ENCODE assay signal across 9 cellular contexts in the genomic region with DNA sequence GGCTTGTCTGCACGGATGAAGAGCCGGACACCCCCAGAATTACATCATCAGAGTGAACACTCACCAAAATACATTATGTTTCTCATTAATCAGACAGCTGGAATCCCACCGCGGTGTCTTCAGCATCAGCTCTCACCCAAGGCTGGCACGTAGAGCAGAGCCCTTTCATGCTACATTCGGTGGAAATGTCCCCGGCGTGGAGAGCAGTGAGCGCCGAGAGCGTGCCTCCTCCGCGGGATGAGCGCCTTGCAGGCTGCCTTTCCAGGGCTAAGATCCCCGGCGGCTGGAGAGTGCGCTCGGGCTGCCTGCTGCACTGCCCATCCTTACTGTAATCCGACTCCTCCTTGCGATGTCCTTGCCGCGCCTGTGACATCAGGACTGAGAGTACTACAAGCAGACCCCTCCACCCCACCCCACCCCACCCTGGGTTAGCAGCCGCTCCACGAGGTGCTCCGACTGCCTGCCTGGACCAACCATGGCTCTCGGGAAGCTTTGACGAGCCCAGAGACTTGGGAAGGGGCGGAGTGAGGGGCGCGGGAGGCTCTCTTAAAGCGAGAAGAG. TPM values are rescaled to one million over a fixed set of nuclear protein-coding genes. Genes with fewer than 3 reads are reported as not detected.
A peak's percentile ranks its signal among the peaks of the same experiment; 100 is the strongest.
DNase-seq lines count a peak whose midpoint lies in the region; ATAC-seq, FAIRE-seq and TF ChIP-seq lines count a peak whose summit lies in the region.
"Had no signal": no experiment of that assay in that cellular context is flagged by ENCODE, and none has a peak within 500 bp of the region (broad histone marks: within the 10 kb centered on the region; RNA-seq: fewer than 3 reads in every experiment).

A gene with protein sequence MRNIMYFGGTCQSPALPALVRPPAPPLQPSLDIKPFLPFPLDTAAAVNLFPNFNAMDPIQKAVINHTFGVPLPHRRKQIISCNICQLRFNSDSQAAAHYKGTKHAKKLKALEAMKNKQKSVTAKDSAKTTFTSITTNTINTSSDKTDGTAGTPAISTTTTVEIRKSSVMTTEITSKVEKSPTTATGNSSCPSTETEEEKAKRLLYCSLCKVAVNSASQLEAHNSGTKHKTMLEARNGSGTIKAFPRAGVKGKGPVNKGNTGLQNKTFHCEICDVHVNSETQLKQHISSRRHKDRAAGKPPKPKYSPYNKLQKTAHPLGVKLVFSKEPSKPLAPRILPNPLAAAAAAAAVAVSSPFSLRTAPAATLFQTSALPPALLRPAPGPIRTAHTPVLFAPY (minus strand): TSS at position 380 of the 561 bp plus-strand sequence. CDS start 294 bp downstream, at position 86.

- H3K27ac Mint-ChIP-seq in stimulated activated naive B cell treated with anti-CD40 and anti-IgM and Interleukin-4, amounts not matched to agents 10 μg/mL and 1 μg/mL and 100 μg/mL, for 72 hours = no peak within 1 kb of the TSS

- H3K4me1 ChIP-seq in hepatocyte (ENCODE audit: insufficient read depth) = no peaks in the 10 kb centered on the region
- H3K4me1 ChIP-seq: SJSA1 had no signal

- H3K27me3 Mint-ChIP-seq in stimulated activated naive B cell treated with anti-CD40 and anti-IgM and Interleukin-4, amounts not matched to agents 10 μg/mL and 1 μg/mL and 100 μg/mL, for 72 hours = peaks cover 0 to 15% of the 10 kb centered on the region in 2 donors

- H3K9me2 ChIP-seq in hepatocyte (replicated peaks; ENCODE audit: insufficient read depth) = no peaks in the 10 kb centered on the region

- H3K9me3 ChIP-seq in hepatocyte (ENCODE audit: low read depth) = no peaks in the 10 kb centered on the region
- H3K9me3 ChIP-seq: SJSA1 had no signal

- TF ChIP-seq POLR2A in H54 (IDR thresholded peaks at IDR 0.05; ENCODE audit: low read depth, low read length) = no peak

- ATAC-seq in stimulated activated naive B cell treated with anti-CD40 and anti-IgM and Interleukin-4, amounts not matched to agents 10 μg/mL and 1 μg/mL and 100 μg/mL, for 72 hours (replicated peaks) = no peak

- TF ChIP-seq CTCF in astrocyte of the cerebellum (IDR thresholded peaks at IDR 0.05; ENCODE audit: low read depth, low read length, missing control alignments) = no peak
- no peak for TF ChIP-seq CTCF in hepatocyte (IDR thresholded peaks at IDR 0.05; ENCODE audit: poor library complexity)

- in situ Hi-C loops in astrocyte of the cerebellum (cut with HindIII; ENCODE audit: low sequenced_read_pairs) = no loop called here

- H3K4me3 ChIP-seq in astrocyte of the cerebellum (ENCODE audit: low read depth, low read length) (peak within 1 kb of the TSS; percentile 76), hepatocyte (peak within 1 kb of the TSS; percentile 28)
- H3K4me3 ChIP-seq: SJSA1 had no signal

- no peaks in the 10 kb centered on the region for H3K36me3 Mint-ChIP-seq in stimulated activated naive B cell treated with anti-CD40 and anti-IgM and Interleukin-4, amounts not matched to agents 10 μg/mL and 1 μg/mL and 100 μg/mL, for 72 hours

- no peaks in the 10 kb centered on the region for H3K4me1 Mint-ChIP-seq in stimulated activated naive B cell treated with anti-CD40 and anti-IgM and Interleukin-4, amounts not matched to agents 10 μg/mL and 1 μg/mL and 100 μg/mL, for 72 hours

- H3K4me3 Mint-ChIP-seq in stimulated activated naive B cell treated with anti-CD40 and anti-IgM and Interleukin-4, amounts not matched to agents 10 μg/mL and 1 μg/mL and 100 μg/mL, for 72 hours = no peak within 1 kb of the TSS

- no peaks in the 10 kb centered on the region for H3K36me3 ChIP-seq in hepatocyte (replicated peaks; ENCODE audit: insufficient read depth, low read depth)
- H3K36me3 ChIP-seq: SJSA1 had no signal

- FAIRE-seq in H54 (lab: Jason Lieb, UNC) = no peak

- H3K27ac ChIP-seq in hepatocyte = peak within 1 kb of the TSS; percentile 7
- H3K27ac ChIP-seq: SJSA1 had no signal

- peak within 1 kb of the TSS; percentile 80 for H3K4me2 ChIP-seq in hepatocyte

- H3K27me3 ChIP-seq in hepatocyte = peaks cover 25% of the 10 kb centered on the region
- H3K27me3 ChIP-seq: SJSA1 had no signal

- peak; percentile 7 for DNase-seq in H54 (ENCODE audit: insufficient read length, low spot score)
- peak; percentile 65 for DNase-seq in astrocyte of the cerebellum (ENCODE audit: low read depth)
- peak; percentile 69 for DNase-seq in hepatocyte (ENCODE audit: low spot score)
- DNase-seq in renal cortical epithelial cell (ENCODE audit: low read depth) = peak; percentile 31
- no peak for DNase-seq in OCI-M2 (lab: John Stamatoyannopoulos, UW; ENCODE audit: unreplicated experiment)
- no peak for DNase-seq in stimulated activated naive B cell treated with anti-CD40 and anti-IgM and Interleukin-4, amounts not matched to agents 10 μg/mL and 1 μg/mL and 100 μg/mL, for 72 hours
- DNase-seq in stimulated activated naive CD4-positive, alpha-beta T cell (lab: John Stamatoyannopoulos, UW) = no peak
- no peak for DNase-seq in 8988T

- peaks cover 5% of the 10 kb centered on the region for H4K20me1 ChIP-seq in hepatocyte (ENCODE audit: insufficient read depth, poor library complexity, severe bottlenecking)

- 3% methylated on average over 29 of the region's 31 CpGs for WGBS in hepatocyte (ENCODE audit: low lambda C conversion rate, missing lambda C conversion rate)

- peaks cover 0 to under 1% of the 10 kb centered on the region in 2 donors for H3K9me3 Mint-ChIP-seq in stimulated activated naive B cell treated with anti-CD40 and anti-IgM and Interleukin-4, amounts not matched to agents 10 μg/mL and 1 μg/mL and 100 μg/mL, for 72 hours

- peak within 1 kb of the TSS; percentile 49 for H2AFZ ChIP-seq in hepatocyte

- H3K79me2 ChIP-seq in hepatocyte = peaks cover 18% of the 10 kb centered on the region

RNA-seq across cellular contexts. Expression of the gene that starts here (rescaled TPM):
- total RNA-seq in hepatocyte (2.9 and 4.9 TPM in 2 replicates), renal cortical epithelial cell (1.0 TPM in 1 of 2 replicates, not detected in the other)
- polyA plus RNA-seq in hepatocyte = 7.4 and 8.5 TPM in 2 replicates
- total RNA-seq: SJSA1 had no signal

Comparison
In these comparisons a context has a peak if more than half of its experiments do, and no peak if none do; other contexts are left out.
1. DNase-seq: peak in H54 (single experiment), astrocyte of the cerebellum (single experiment), hepatocyte (single experiment) and renal cortical epithelial cell (single experiment); none in OCI-M2 (single experiment), stimulated activated naive B cell treated with anti-CD40 and anti-IgM and Interleukin-4, amounts not matched to agents 10 μg/mL and 1 μg/mL and 100 μg/mL, for 72 hours (single experiment), stimulated activated naive CD4-positive, alpha-beta T cell (0 of 6) and 8988T (single experiment).